ENCODE assay signal across 1 cellular context in genomic region chr7:82471351-82472020, GRCh38.
TF ChIP-seq lines count a peak whose summit lies in the region.

No MANE protein-coding gene starts in this region.

TF ChIP-seq in GM12878, 131 proteins besides CTCF, POLR2A, EP300 and RAD21 (continued from another document):
- no peak for TF ChIP-seq MEF2B (IDR thresholded peaks at IDR 0.05; ENCODE audit: partially characterized antibody, poor library complexity, severe bottlenecking)
- TF ChIP-seq TCF12 (IDR thresholded peaks at IDR 0.05; ENCODE audit: low read depth, low read length) = no peak
- no peak for TF ChIP-seq NFIC (IDR thresholded peaks at IDR 0.05; ENCODE audit: low read depth, low read length)
- TF ChIP-seq CHD1 (IDR thresholded peaks at IDR 0.05; ENCODE audit: low read depth, low read length) = no peak
- TF ChIP-seq KDM1A (IDR thresholded peaks at IDR 0.05; ENCODE audit: borderline replicate concordance) = no peak
- TF ChIP-seq SMAD5 (IDR thresholded peaks at IDR 0.05; ENCODE audit: low read depth) = no peak
- TF ChIP-seq BMI1 (IDR thresholded peaks at IDR 0.05; ENCODE audit: borderline replicate concordance) = no peak
- TF ChIP-seq ZBED1 (IDR thresholded peaks at IDR 0.05; ENCODE audit: borderline replicate concordance) = no peak
- no peak for TF ChIP-seq E4F1 (IDR thresholded peaks at IDR 0.05; ENCODE audit: borderline replicate concordance, partially characterized antibody)
- no peak for TF ChIP-seq ZNF24 (IDR thresholded peaks at IDR 0.05)
- TF ChIP-seq FOS (IDR thresholded peaks at IDR 0.05; ENCODE audit: borderline replicate concordance, extremely low read depth, insufficient read length) = no peak
- TF ChIP-seq STAT1 (conservative IDR thresholded peaks at IDR 0.05) = no peak
- no peak for TF ChIP-seq REST (IDR thresholded peaks at IDR 0.05; ENCODE audit: low read depth, low read length)
- TF ChIP-seq ATF2 (IDR thresholded peaks at IDR 0.05; ENCODE audit: low read length) = no peak
- no peak for TF ChIP-seq SMARCA5 (IDR thresholded peaks at IDR 0.05)
- no peak for TF ChIP-seq RELB (IDR thresholded peaks at IDR 0.05; ENCODE audit: low read depth)
- no peak for TF ChIP-seq ZBTB40 (IDR thresholded peaks at IDR 0.05; ENCODE audit: borderline replicate concordance)
- no peak for TF ChIP-seq ZNF207 (IDR thresholded peaks at IDR 0.05; ENCODE audit: borderline replicate concordance)
- no peak for TF ChIP-seq BCL11A (IDR thresholded peaks at IDR 0.05; ENCODE audit: low read depth, low read length)
